Comparison of ENCODE assay signal across 1 cellular context in the genomic region with DNA sequence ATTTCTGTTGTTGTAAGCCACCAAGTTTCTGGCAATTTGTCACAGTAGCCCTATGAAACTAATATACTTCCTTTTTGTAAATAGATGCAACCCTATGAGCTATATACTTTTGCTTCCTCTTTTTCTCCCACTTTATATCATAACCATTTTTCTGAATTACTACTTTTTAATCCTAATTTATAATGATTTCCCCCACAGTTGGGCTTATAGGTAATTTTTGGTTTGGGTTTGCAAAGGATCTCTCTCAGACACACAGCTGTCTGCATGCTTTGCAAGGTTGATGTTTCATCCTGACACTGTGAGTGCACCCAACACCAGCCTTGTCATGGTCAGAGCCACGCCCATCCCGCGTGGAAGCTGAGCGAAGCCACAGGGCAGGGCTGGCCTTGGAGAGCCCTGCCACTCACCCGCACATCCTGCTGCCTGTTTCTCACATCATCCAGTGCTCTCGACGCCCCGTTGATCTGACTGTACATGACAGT.
A peak's percentile ranks its signal among the peaks of the same experiment; 100 is the strongest.
TF ChIP-seq lines count a peak whose summit lies in the region.

No MANE protein-coding gene starts in this region.

TF ChIP-seq in HepG2, 621 proteins besides CTCF, POLR2A, EP300 and RAD21:
- TF ChIP-seq, protein P1, sequence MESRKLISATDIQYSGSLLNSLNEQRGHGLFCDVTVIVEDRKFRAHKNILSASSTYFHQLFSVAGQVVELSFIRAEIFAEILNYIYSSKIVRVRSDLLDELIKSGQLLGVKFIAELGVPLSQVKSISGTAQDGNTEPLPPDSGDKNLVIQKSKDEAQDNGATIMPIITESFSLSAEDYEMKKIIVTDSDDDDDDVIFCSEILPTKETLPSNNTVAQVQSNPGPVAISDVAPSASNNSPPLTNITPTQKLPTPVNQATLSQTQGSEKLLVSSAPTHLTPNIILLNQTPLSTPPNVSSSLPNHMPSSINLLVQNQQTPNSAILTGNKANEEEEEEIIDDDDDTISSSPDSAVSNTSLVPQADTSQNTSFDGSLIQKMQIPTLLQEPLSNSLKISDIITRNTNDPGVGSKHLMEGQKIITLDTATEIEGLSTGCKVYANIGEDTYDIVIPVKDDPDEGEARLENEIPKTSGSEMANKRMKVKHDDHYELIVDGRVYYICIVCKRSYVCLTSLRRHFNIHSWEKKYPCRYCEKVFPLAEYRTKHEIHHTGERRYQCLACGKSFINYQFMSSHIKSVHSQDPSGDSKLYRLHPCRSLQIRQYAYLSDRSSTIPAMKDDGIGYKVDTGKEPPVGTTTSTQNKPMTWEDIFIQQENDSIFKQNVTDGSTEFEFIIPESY (CRISPR knock-in tag; IDR thresholded peaks at IDR 0.05), result peak; percentile 97
- TF ChIP-seq JUNB (CRISPR knock-in tag; IDR thresholded peaks at IDR 0.05; ENCODE audit: borderline replicate concordance), result no peak
- peak; percentile 95 for TF ChIP-seq ZBTB38 (CRISPR knock-in tag; IDR thresholded peaks at IDR 0.05)
- TF ChIP-seq ZNF687 (CRISPR knock-in tag; IDR thresholded peaks at IDR 0.05), result peak; percentile 56
